2 cellular contexts compared by ENCODE assay signal in the genomic region with DNA sequence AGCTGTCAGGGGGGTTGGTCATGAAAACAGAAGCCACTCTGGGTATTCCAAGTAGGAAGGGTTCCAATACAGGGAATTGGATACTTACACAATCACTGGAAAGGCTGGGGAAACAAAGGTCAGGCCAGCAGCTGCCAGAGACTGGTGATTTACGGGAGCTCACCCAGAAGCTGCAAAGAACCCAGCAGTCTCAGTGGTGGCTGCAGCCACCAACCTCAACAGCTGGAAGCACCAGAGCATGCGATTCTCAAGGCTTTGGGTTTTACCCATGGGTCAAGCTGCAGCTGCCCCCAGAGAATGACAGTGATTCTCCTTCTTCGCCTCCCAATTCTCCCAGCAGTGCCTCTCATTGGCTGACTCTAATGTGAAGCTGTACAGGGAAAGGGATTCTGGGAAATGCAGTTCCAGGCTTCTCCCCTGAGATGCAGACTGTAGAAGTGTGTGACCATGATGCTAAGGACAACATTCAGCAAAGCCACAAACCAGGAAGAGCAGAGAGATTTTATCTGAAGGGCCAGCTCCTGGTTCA.
TF ChIP-seq lines count a peak whose summit lies in the region.

No MANE protein-coding gene starts in this region.

TF ChIP-seq in A549, 52 proteins besides CTCF, POLR2A, EP300 and RAD21 (continued from another document):
- TF ChIP-seq, protein P1, sequence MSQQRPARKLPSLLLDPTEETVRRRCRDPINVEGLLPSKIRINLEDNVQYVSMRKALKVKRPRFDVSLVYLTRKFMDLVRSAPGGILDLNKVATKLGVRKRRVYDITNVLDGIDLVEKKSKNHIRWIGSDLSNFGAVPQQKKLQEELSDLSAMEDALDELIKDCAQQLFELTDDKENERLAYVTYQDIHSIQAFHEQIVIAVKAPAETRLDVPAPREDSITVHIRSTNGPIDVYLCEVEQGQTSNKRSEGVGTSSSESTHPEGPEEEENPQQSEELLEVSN (IDR thresholded peaks at IDR 0.05; ENCODE audit: borderline replicate concordance, low read depth) = no peak
- no peak for TF ChIP-seq FOXS1 (CRISPR knock-in tag; IDR thresholded peaks at IDR 0.05)
- TF ChIP-seq MAZ (IDR thresholded peaks at IDR 0.05; ENCODE audit: borderline replicate concordance, low read depth, low read length) = no peak
- TF ChIP-seq PHF8 (IDR thresholded peaks at IDR 0.05; ENCODE audit: borderline replicate concordance, low read depth) = no peak
- TF ChIP-seq MAFK (IDR thresholded peaks at IDR 0.05; ENCODE audit: partially characterized antibody) = no peak
TF ChIP-seq in A549: peak in this region for 0.

TF ChIP-seq in K562, 482 proteins besides CTCF, POLR2A, EP300 and RAD21 (continued from another document):
- TF ChIP-seq, protein P2, sequence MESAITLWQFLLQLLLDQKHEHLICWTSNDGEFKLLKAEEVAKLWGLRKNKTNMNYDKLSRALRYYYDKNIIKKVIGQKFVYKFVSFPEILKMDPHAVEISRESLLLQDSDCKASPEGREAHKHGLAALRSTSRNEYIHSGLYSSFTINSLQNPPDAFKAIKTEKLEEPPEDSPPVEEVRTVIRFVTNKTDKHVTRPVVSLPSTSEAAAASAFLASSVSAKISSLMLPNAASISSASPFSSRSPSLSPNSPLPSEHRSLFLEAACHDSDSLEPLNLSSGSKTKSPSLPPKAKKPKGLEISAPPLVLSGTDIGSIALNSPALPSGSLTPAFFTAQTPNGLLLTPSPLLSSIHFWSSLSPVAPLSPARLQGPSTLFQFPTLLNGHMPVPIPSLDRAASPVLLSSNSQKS (CRISPR knock-in tag; IDR thresholded peaks at IDR 0.05) = no peak
- TF ChIP-seq HCFC1 (IDR thresholded peaks at IDR 0.05; ENCODE audit: low read depth, low read length) (peak; percentile 74), LCOR (CRISPR knock-in tag; IDR thresholded peaks at IDR 0.05) (peak; percentile 31; the same call in 1 of the 2 replicates), PHTF2 (CRISPR knock-in tag; IDR thresholded peaks at IDR 0.05) (no peak), ZNF695 (CRISPR knock-in tag; IDR thresholded peaks at IDR 0.05) (no peak), MEIS2 (IDR thresholded peaks at IDR 0.05; ENCODE audit: partially characterized antibody) (peak; percentile 49)
- TF ChIP-seq, protein P3, sequence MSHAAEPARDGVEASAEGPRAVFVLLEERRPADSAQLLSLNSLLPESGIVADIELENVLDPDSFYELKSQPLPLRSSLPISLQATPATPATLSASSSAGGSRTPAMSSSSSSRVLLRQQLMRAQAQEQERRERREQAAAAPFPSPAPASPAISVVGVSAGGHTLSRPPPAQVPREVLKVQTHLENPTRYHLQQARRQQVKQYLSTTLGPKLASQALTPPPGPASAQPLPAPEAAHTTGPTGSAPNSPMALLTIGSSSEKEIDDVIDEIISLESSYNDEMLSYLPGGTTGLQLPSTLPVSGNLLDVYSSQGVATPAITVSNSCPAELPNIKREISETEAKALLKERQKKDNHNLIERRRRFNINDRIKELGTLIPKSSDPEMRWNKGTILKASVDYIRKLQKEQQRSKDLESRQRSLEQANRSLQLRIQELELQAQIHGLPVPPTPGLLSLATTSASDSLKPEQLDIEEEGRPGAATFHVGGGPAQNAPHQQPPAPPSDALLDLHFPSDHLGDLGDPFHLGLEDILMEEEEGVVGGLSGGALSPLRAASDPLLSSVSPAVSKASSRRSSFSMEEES (CRISPR knock-in tag; IDR thresholded peaks at IDR 0.05) = no peak
